ENCODE assay signal across 8 cellular contexts in genomic region chr14:25049559-25050493, GRCh38. TPM values are rescaled to one million over a fixed set of nuclear protein-coding genes. Genes with fewer than 3 reads are reported as not detected.
DNase-seq lines count a peak whose midpoint lies in the region; ATAC-seq and TF ChIP-seq lines count a peak whose summit lies in the region.

STXBP6 (minus strand) TSS chr14:25050147; CDS start chr14:24974818, 75,329 bp downstream.

- no peak within 1 kb of the TSS for H3K27ac ChIP-seq in PC-3 (ENCODE audit: low read length)
- peak within 1 kb of the TSS; percentile 47 for H3K27ac ChIP-seq in skeletal muscle tissue (ENCODE audit: low read depth, low read length)

- H2AFZ ChIP-seq in PC-3 (ENCODE audit: low read length) = peak within 1 kb of the TSS; percentile 34; the same call in 1 of the 2 replicates

- H3K27ac Mint-ChIP-seq in chondrocyte (ENCODE audit: unreplicated experiment) = no peak within 1 kb of the TSS

- H3F3A ChIP-seq in PC-3 (ENCODE audit: low read length, unreplicated experiment) = no peaks in the 10 kb centered on the region

- TF ChIP-seq CTCF in PC-3 (conservative IDR thresholded peaks at IDR 0.05; ENCODE audit: low read depth, low read length) (no peak), chondrocyte (IDR thresholded peaks at IDR 0.05) (no peak)

- H3K9me2 ChIP-seq in PC-3 (replicated peaks; ENCODE audit: low read length) = no peaks in the 10 kb centered on the region

- H3K4me3 ChIP-seq in PC-3 (ENCODE audit: low read length) = peak within 1 kb of the TSS; percentile 44
- H3K4me3 ChIP-seq in skeletal muscle tissue (ENCODE audit: low read length in 3 of 3) = peak within 1 kb of the TSS; percentile 70 to 74 (median 71)

- no peaks in the 10 kb centered on the region for H3K36me3 Mint-ChIP-seq in chondrocyte (ENCODE audit: low read depth)

- no peaks in the 10 kb centered on the region for H3K4me1 ChIP-seq in PC-3 (ENCODE audit: insufficient read depth, low read length)
- peaks cover 8 to 19% (median 15%) of the 10 kb centered on the region in 3 donors for H3K4me1 ChIP-seq in skeletal muscle tissue (ENCODE audit: control insufficient read depth in 3 of 3, insufficient read depth in 3 of 3, low read length in 3 of 3)

- peaks cover 19% of the 10 kb centered on the region for H3K4me1 Mint-ChIP-seq in chondrocyte (ENCODE audit: low read depth)

- no peaks in the 10 kb centered on the region for H4K20me1 ChIP-seq in PC-3 (ENCODE audit: low read length)

- intact Hi-C loops in PC-3 (cut with micrococcal nuclease) = no loop called here

- ATAC-seq in HG02943 (IDR thresholded peaks at IDR 0.05; ENCODE audit: low read depth, unreplicated experiment) = peak; percentile 80
- peak; percentile 53 for ATAC-seq in PC-3

- H3K27me3 ChIP-seq in PC-3 (ENCODE audit: low read length) (peaks cover 45% of the 10 kb centered on the region), skeletal muscle tissue (ENCODE audit: control insufficient read depth in 3 of 3, insufficient read depth in 3 of 3, low read length in 3 of 3) (peaks cover 0 to 12% (median 6%) of the 10 kb centered on the region in 3 donors)

- no peaks in the 10 kb centered on the region for H3K36me3 ChIP-seq in PC-3 (ENCODE audit: low read depth, low read length)
- no peaks in the 10 kb centered on the region for H3K36me3 ChIP-seq in skeletal muscle tissue (ENCODE audit: control insufficient read depth in 3 of 3, insufficient read depth in 3 of 3, low read length in 3 of 3)

- DNase-seq in NOMO-1 treated with DMSO at 0.1 percent for 48 hours (lab: John Stamatoyannopoulos, UW; ENCODE audit: unreplicated experiment) (peak; percentile 19), NOMO-1 (lab: John Stamatoyannopoulos, UW; ENCODE audit: unreplicated experiment in 2 of 2) (no peak), PC-3 (no peak), chondrocyte (ENCODE audit: low spot score) (no peak), islet precursor cell (peak; percentile 84), A172 (ENCODE audit: low spot score) (no peak)

- no peaks in the 10 kb centered on the region for H3K79me2 ChIP-seq in PC-3 (ENCODE audit: low read length)

- H3K4me3 Mint-ChIP-seq in chondrocyte (ENCODE audit: unreplicated experiment) = peak within 1 kb of the TSS; percentile 78

- peaks cover 32% of the 10 kb centered on the region for H3K27me3 Mint-ChIP-seq in chondrocyte (ENCODE audit: low read depth)

- H3K9me3 ChIP-seq in PC-3 (ENCODE audit: low read length) (no peaks in the 10 kb centered on the region), skeletal muscle tissue (ENCODE audit: control insufficient read depth in 3 of 3, low read length in 3 of 3) (no peaks in the 10 kb centered on the region)

- H3K9ac ChIP-seq in PC-3 (ENCODE audit: low read length) = no peak within 1 kb of the TSS
- peak within 1 kb of the TSS; percentile 57 to 71 (median 71) for H3K9ac ChIP-seq in skeletal muscle tissue (ENCODE audit: low read depth in 1 of 3, low read length in 3 of 3)

- H3K9me3 Mint-ChIP-seq in chondrocyte (ENCODE audit: low read depth) = no peaks in the 10 kb centered on the region

- BruUV-seq in PC-3 (replicated peaks; lab: Mats Ljungman, UMichigan) = no TSS peak

- CTCF ChIA-PET in PC-3 (lab: Charles Lee) = no interaction called here

- peak within 1 kb of the TSS; percentile 57; the same call in 1 of the 2 replicates for H3K4me2 ChIP-seq in PC-3 (ENCODE audit: low read length)

- POLR2A ChIA-PET in PC-3 (lab: Charles Lee; ENCODE audit: unreplicated experiment) = no interaction called here

RNA-seq across cellular contexts. Expression of gene STXBP6, which starts in this region (rescaled TPM):
- total RNA-seq in PC-3 (2014; rRNA removed) = 0.40 TPM in 1 of 2 replicates, not detected in the other
- total RNA-seq in chondrocyte = 1.7 to 11.5 TPM (median 1.8 TPM) in 3 replicates
- total RNA-seq in skeletal muscle tissue = 17.7 TPM
- total RNA-seq in A172 (2014; rRNA removed; shearing (Covaris generic)) = 3.9 and 7.6 TPM in 2 replicates

Comparison
In these comparisons a context has a peak if more than half of its experiments do, and no peak if none do; other contexts are left out.
1. DNase-seq: peak in NOMO-1 treated with DMSO at 0.1 percent for 48 hours (single experiment) and islet precursor cell (single experiment); none in NOMO-1 (0 of 2), PC-3 (single experiment), chondrocyte (single experiment) and A172 (single experiment).
2. Peak in ATAC-seq, H3K4me3 ChIP-seq and H3K4me2 ChIP-seq in PC-3; RNA of the gene not detected or under 1 TPM.